18 cellular contexts compared by ENCODE assay signal in the genomic region with DNA sequence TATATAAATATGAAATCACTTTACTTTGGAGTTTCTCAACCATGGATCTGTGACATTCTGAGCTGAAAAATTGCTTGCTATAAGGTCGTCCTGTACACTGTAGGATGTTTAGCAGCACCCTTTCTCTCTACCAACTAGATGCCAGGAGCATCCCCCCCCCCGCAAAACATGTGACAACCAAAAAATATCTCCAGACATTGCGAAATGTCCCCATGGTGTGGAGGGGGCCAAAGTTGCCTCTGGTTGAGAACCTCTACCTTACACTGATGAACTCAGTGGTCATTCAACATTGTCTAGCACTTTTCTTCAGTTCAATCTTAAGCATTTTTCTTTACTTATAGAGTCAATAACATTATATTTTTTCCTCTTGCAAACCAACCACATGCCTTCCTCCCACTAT. TPM values are rescaled to one million over a fixed set of nuclear protein-coding genes. Genes with fewer than 3 reads are reported as not detected.
DNase-seq lines count a peak whose midpoint lies in the region; ATAC-seq, FAIRE-seq and TF ChIP-seq lines count a peak whose summit lies in the region.
"Had no signal": no experiment of that assay in that cellular context is flagged by ENCODE, and none has a peak within 500 bp of the region (broad histone marks: within the 10 kb centered on the region; RNA-seq: fewer than 3 reads in every experiment).

No MANE protein-coding gene starts in this region.

- TF ChIP-seq POLR2A in HepG2 (IDR thresholded peaks at IDR 0.05; ENCODE audit: insufficient read depth in 1 of 2, low read depth in 2 of 2, low read length in 2 of 2) (no peak), right lobe of liver (IDR thresholded peaks at IDR 0.05) (no peak)

- FAIRE-seq in HepG2 (lab: Jason Lieb, UNC), result no peak
- FAIRE-seq: GM19239, H1 had no signal

- H3K4me3 ChIP-seq in HepG2 (replicated peaks in 1 of 3; ENCODE audit: insufficient read depth in 1 of 3, low read depth in 2 of 3, low read length in 3 of 3) (no peak overlapping the region), right lobe of liver (no peak overlapping the region)
- H3K4me3 ChIP-seq in CD8-positive, alpha-beta memory T cell (ENCODE audit: low read length), result no peak overlapping the region
- H3K4me3 ChIP-seq: HAP-1 had no signal

- in situ Hi-C loops in HepG2 (cut with HindIII; ENCODE audit: extremely low pct_ligation_motif_present, low pct_unique_long_range_greater_than_20kb), result no loop called here

- no peak overlapping the region for H2AFZ ChIP-seq in HepG2 (ENCODE audit: low read length)

- WGBS in HepG2 (ENCODE audit: low lambda C conversion rate), result 25% methylated on average over 3 of the region's 3 CpGs
- 42% methylated on average over 1 of the region's 3 CpGs for WGBS in right lobe of liver (ENCODE audit: insufficient coverage, low coverage, low lambda C conversion rate, missing lambda C conversion rate)

- H3K27ac Mint-ChIP-seq in activated CD4-positive, alpha-beta T cell treated with anti-CD3 and anti-CD28 coated beads, Interleukin-2, amount 10 ng/mL, durations not matched to agents 24 days and 14 days, result peak overlapping the region; percentile 84
- peak overlapping the region; percentile 96 to 100 (median 99) for H3K27ac Mint-ChIP-seq in immature natural killer cell
- H3K27ac Mint-ChIP-seq in CD8-positive, alpha-beta memory T cell, result peak overlapping the region in 4 of 8 donors; percentile 24 to 78 (median 44)
- H3K27ac Mint-ChIP-seq: CD14-positive monocyte; CD8-positive, alpha-beta T cell had no signal

- no peak for DNase-seq in activated CD4-positive, alpha-beta T cell treated with anti-CD3 and anti-CD28 coated beads, Interleukin-2, amount 10 ng/mL, durations not matched to agents 24 days and 14 days
- DNase-seq in activated CD4-positive, alpha-beta T cell treated with anti-CD3 and anti-CD28 coated beads, Interleukin-2, amount 50 U/mL, for 4 hours, result no peak
- DNase-seq in HepG2 (ENCODE audit: low spot score), result no peak
- no peak for DNase-seq in right lobe of liver
- no peak for DNase-seq in immature natural killer cell
- no peak for DNase-seq in cortex of kidney (lab: John Stamatoyannopoulos, UW)
- no peak for DNase-seq in CD8-positive, alpha-beta memory T cell
- DNase-seq: Caco-2; CD8-positive, alpha-beta T cell; GF-D8 had no signal

- TF ChIP-seq RAD21 in HepG2 (CRISPR knock-in tag; IDR thresholded peaks at IDR 0.05), result no peak

- peak overlapping the region; percentile 11 for H3K4me3 Mint-ChIP-seq in activated CD4-positive, alpha-beta T cell treated with anti-CD3 and anti-CD28 coated beads, Interleukin-2, amount 10 ng/mL, durations not matched to agents 24 days and 14 days
- H3K4me3 Mint-ChIP-seq in immature natural killer cell, result peak overlapping the region; percentile 1 to 57 (median 36)
- peak overlapping the region in 1 of 7 donors; percentile 25 for H3K4me3 Mint-ChIP-seq in CD8-positive, alpha-beta memory T cell
- H3K4me3 Mint-ChIP-seq: CD14-positive monocyte; CD8-positive, alpha-beta T cell had no signal

- H3K4me1 Mint-ChIP-seq in activated CD4-positive, alpha-beta T cell treated with anti-CD3 and anti-CD28 coated beads, Interleukin-2, amount 10 ng/mL, durations not matched to agents 24 days and 14 days, result peaks cover 67% of the 10 kb centered on the region
- H3K4me1 Mint-ChIP-seq in immature natural killer cell, result peaks cover 95 to 100% of the 10 kb centered on the region in 2 donors
- H3K4me1 Mint-ChIP-seq in CD8-positive, alpha-beta memory T cell, result peaks cover 77 to 88% (median 84%) of the 10 kb centered on the region in 3 donors

- intact Hi-C loops in activated CD4-positive, alpha-beta T cell treated with anti-CD3 and anti-CD28 coated beads, Interleukin-2, amount 10 ng/mL, durations not matched to agents 24 days and 14 days (cut with micrococcal nuclease), result loop anchor here (10.0 kb wide), 1 partner anchor 1487 kb away; a partner anchor contains a TSS
- intact Hi-C loops in HepG2 (cut with micrococcal nuclease; ENCODE audit: unreplicated experiment), result no loop called here
- intact Hi-C loops in right lobe of liver (cut with DNase I), result no loop called here

- no peak overlapping the region for H3K4me2 ChIP-seq in HepG2 (ENCODE audit: low read depth, low read length)

- H3K36me3 ChIP-seq in HepG2 (replicated peaks in 1 of 2; ENCODE audit: control insufficient read depth in 1 of 2, insufficient read depth in 2 of 2, low read length in 2 of 2), result no peaks in the 10 kb centered on the region
- H3K36me3 ChIP-seq in right lobe of liver, result no peaks in the 10 kb centered on the region
- H3K36me3 ChIP-seq in CD8-positive, alpha-beta memory T cell (ENCODE audit: insufficient read depth, low read length), result no peaks in the 10 kb centered on the region
- H3K36me3 ChIP-seq: HAP-1 had no signal

- TF ChIP-seq CTCF in HepG2 (CRISPR knock-in tag; IDR thresholded peaks at IDR 0.05), result no peak
- TF ChIP-seq CTCF in right lobe of liver (IDR thresholded peaks at IDR 0.05), result no peak

- H3K79me2 ChIP-seq in HepG2 (ENCODE audit: insufficient read depth, low read length), result no peaks in the 10 kb centered on the region

- no peak for ATAC-seq in HepG2
- ATAC-seq in right lobe of liver, result no peak
- ATAC-seq: CD8-positive, alpha-beta T cell had no signal

- no peak overlapping the region for H3K9ac ChIP-seq in HepG2 (ENCODE audit: insufficient read depth, low read depth, low read length)

- peaks cover 0 to under 1% of the 10 kb centered on the region in 2 experiments; a peak in 2 of 5 replicates for H3K27me3 ChIP-seq in HepG2 (ENCODE audit: control insufficient read depth in 1 of 2, insufficient read depth in 2 of 2, low read length in 2 of 2)
- H3K27me3 ChIP-seq in right lobe of liver, result no peaks in the 10 kb centered on the region
- H3K27me3 ChIP-seq in CD8-positive, alpha-beta memory T cell (ENCODE audit: insufficient read depth, low read length, poor library complexity, severe bottlenecking), result no peaks in the 10 kb centered on the region

- TF ChIP-seq EP300 in HepG2 (IDR thresholded peaks at IDR 0.05; ENCODE audit: low read depth in 2 of 2, low read length in 2 of 2) (no peak), HepG2 (CRISPR knock-in tag; IDR thresholded peaks at IDR 0.05; ENCODE audit: borderline replicate concordance) (no peak)

- H4K20me1 ChIP-seq in HepG2 (ENCODE audit: insufficient read depth, low read length), result no peaks in the 10 kb centered on the region

- H3K27me3 Mint-ChIP-seq in activated CD4-positive, alpha-beta T cell treated with anti-CD3 and anti-CD28 coated beads, Interleukin-2, amount 10 ng/mL, durations not matched to agents 24 days and 14 days, result no peaks in the 10 kb centered on the region
- peaks cover 5 to 9% (median 6%) of the 10 kb centered on the region in 3 donors for H3K27me3 Mint-ChIP-seq in immature natural killer cell (ENCODE audit: low read depth in 3 of 3)
- no peaks in the 10 kb centered on the region for H3K27me3 Mint-ChIP-seq in CD8-positive, alpha-beta memory T cell

- no TSS peak for BruUV-seq in HepG2 (replicated peaks; lab: Mats Ljungman, UMichigan)

- no peak overlapping the region for H3K27ac ChIP-seq in HepG2 (ENCODE audit: extremely low read length, insufficient read depth, low read length)
- no peak overlapping the region for H3K27ac ChIP-seq in right lobe of liver
- H3K27ac ChIP-seq in CD8-positive, alpha-beta memory T cell (ENCODE audit: low read depth, low read length), result no peak overlapping the region
- H3K27ac ChIP-seq: 22Rv1 had no signal

- peaks cover 31% of the 10 kb centered on the region for H3K9me3 Mint-ChIP-seq in activated CD4-positive, alpha-beta T cell treated with anti-CD3 and anti-CD28 coated beads, Interleukin-2, amount 10 ng/mL, durations not matched to agents 24 days and 14 days
- H3K9me3 Mint-ChIP-seq in immature natural killer cell, result no peaks in the 10 kb centered on the region
- no peaks in the 10 kb centered on the region for H3K9me3 Mint-ChIP-seq in CD8-positive, alpha-beta memory T cell
- H3K9me3 Mint-ChIP-seq: CD8-positive, alpha-beta T cell had no signal

- H3K4me1 ChIP-seq in HepG2 (ENCODE audit: insufficient read depth, low read length) (no peaks in the 10 kb centered on the region), right lobe of liver (no peaks in the 10 kb centered on the region)
- H3K4me1 ChIP-seq in CD8-positive, alpha-beta memory T cell (ENCODE audit: insufficient read depth, low read length), result peaks cover 52% of the 10 kb centered on the region
- H3K4me1 ChIP-seq: HAP-1 had no signal

- CTCF ChIA-PET in HepG2 (lab: Yijun Ruan, JAX; ENCODE audit: low intra/inter-chr PET ratio, low total read pairs), result no interaction called here
- CTCF ChIA-PET in CD8-positive, alpha-beta memory T cell (lab: Charles Lee), result interaction anchor here (1.0 kb wide), 1 partner anchor 26 kb away, joined by 4 read pairs; no protein-coding TSS in a partner anchor

- peaks cover 73% of the 10 kb centered on the region for H3K36me3 Mint-ChIP-seq in activated CD4-positive, alpha-beta T cell treated with anti-CD3 and anti-CD28 coated beads, Interleukin-2, amount 10 ng/mL, durations not matched to agents 24 days and 14 days (ENCODE audit: low read depth)
- peaks cover 61 to 72% (median 64%) of the 10 kb centered on the region in 3 donors for H3K36me3 Mint-ChIP-seq in immature natural killer cell
- H3K36me3 Mint-ChIP-seq in CD8-positive, alpha-beta memory T cell, result peaks cover 21 to 45% (median 32%) of the 10 kb centered on the region in 3 donors

- H3K9me3 ChIP-seq in HepG2 (ENCODE audit: low read length) (no peaks in the 10 kb centered on the region), right lobe of liver (no peaks in the 10 kb centered on the region)
- H3K9me3 ChIP-seq in CD8-positive, alpha-beta memory T cell (ENCODE audit: low read length), result no peaks in the 10 kb centered on the region
- H3K9me3 ChIP-seq: Caco-2, HAP-1 had no signal

- POLR2A ChIA-PET in HepG2 (lab: Yijun Ruan, JAX), result no interaction called here
- POLR2A ChIA-PET in CD8-positive, alpha-beta memory T cell (lab: Charles Lee), result no interaction called here

RNA-seq across cellular contexts. Expression of a gene that starts 9.2 kb away (rescaled TPM):
- 54.4 and 55.9 TPM in 2 replicates for total RNA-seq in activated CD4-positive, alpha-beta T cell treated with anti-CD3 and anti-CD28 coated beads, Interleukin-2, amount 10 ng/mL, durations not matched to agents 24 days and 14 days
- not detected in 2 replicates for total RNA-seq in HepG2 (2016; rRNA removed; fragmentation: Illumina TruSeq; extraction: Trizol)
- total RNA-seq in HepG2 (2016; cell fraction: cytosol; rRNA removed; fragmentation: Illumina TruSeq; extraction: Trizol; ENCODE audit: low read depth), result not detected in 2 replicates
- total RNA-seq in HepG2 (2016; cell fraction: insoluble cytoplasmic fraction; rRNA removed; fragmentation: Illumina TruSeq; extraction: Trizol), result not detected in 2 replicates
- total RNA-seq in HepG2 (2016; cell fraction: membrane; rRNA removed; fragmentation: Illumina TruSeq; extraction: Trizol), result not detected in 2 replicates
- total RNA-seq in HepG2 (2016; cell fraction: nucleus; rRNA removed; fragmentation: Illumina TruSeq; extraction: Trizol), result not detected in 2 replicates
- polyA plus RNA-seq in HepG2 (2011; rRNA removed), result 0.08 TPM in 1 of 2 replicates, not detected in the other
- not detected in 2 replicates for polyA plus RNA-seq in HepG2 (2011; cell fraction: cytosol; rRNA removed)
- not detected in 2 replicates for polyA plus RNA-seq in HepG2 (2011; cell fraction: nucleus; rRNA removed)
- not detected in 2 replicates for polyA plus RNA-seq in HepG2 (2012)
- polyA plus RNA-seq in HepG2 (2016; cell fraction: cytosol; fragmentation: Illumina TruSeq; extraction: Trizol; ENCODE audit: low read depth), result not detected in 2 replicates
- not detected in 2 replicates for polyA plus RNA-seq in HepG2 (2016; cell fraction: insoluble cytoplasmic fraction; fragmentation: Illumina TruSeq; extraction: Trizol; ENCODE audit: low read depth)
- polyA plus RNA-seq in HepG2 (2016; cell fraction: membrane; fragmentation: Illumina TruSeq; extraction: Trizol; ENCODE audit: low read depth), result not detected in 2 replicates
- polyA plus RNA-seq in HepG2 (2016; cell fraction: nucleus; fragmentation: Illumina TruSeq; extraction: Trizol; ENCODE audit: insufficient read depth, low read depth), result not detected in 2 replicates
- polyA minus RNA-seq in HepG2 (2011; rRNA and poly(A)+ RNA removed; ENCODE audit: low replicate concordance), result not detected in 2 replicates
- polyA minus RNA-seq in HepG2 (2011; cell fraction: cytosol; rRNA and poly(A)+ RNA removed), result not detected in 2 replicates
- not detected in 2 replicates for polyA minus RNA-seq in HepG2 (2011; cell fraction: nucleus; rRNA and poly(A)+ RNA removed)
- under 1 TPM in 4 of 6 experiments, not detected in 2; 0.15 to 0.51 (median 0.31) TPM for total RNA-seq in right lobe of liver
- 10 to 100 TPM; 20.7 to 60.6 (median 40.2) TPM for polyA plus RNA-seq in immature natural killer cell
- 10 to 100 TPM; 45.8 to 46.6 TPM for total RNA-seq in CD8-positive, alpha-beta memory T cell
- polyA plus RNA-seq in CD8-positive, alpha-beta memory T cell, result 10.6 TPM
- total RNA-seq: A673, Caco-2, H1, HT-29 had no signal
- polyA plus RNA-seq: BJ, CD14-positive monocyte, H1 had no signal

Comparison
In these comparisons a context has a peak if more than half of its experiments do, and no peak if none do; other contexts are left out.
1. RNA of a gene that starts 9.2 kb away (total RNA-seq): 54.4 to 55.9 TPM in activated CD4-positive, alpha-beta T cell treated with anti-CD3 and anti-CD28 coated beads, Interleukin-2, amount 10 ng/mL, durations not matched to agents 24 days and 14 days and 45.8 to 46.6 TPM in CD8-positive, alpha-beta memory T cell; 0.15 to 0.51 TPM in right lobe of liver and not detected in HepG2; every median in the first group is over 10 times any median in the second.